Comparison of ENCODE assay signal across 1 cellular context in genomic region chr13:102198418-102199322, GRCh38.
TF ChIP-seq lines count a peak whose summit lies in the region.

No MANE protein-coding gene starts in this region.

TF ChIP-seq in WTC11, 78 proteins besides CTCF, POLR2A, EP300 and RAD21 (continued from another document):
- TF ChIP-seq ATF6 (CRISPR knock-in tag; IDR thresholded peaks at IDR 0.05) (no peak), HMGA2 (CRISPR knock-in tag; IDR thresholded peaks at IDR 0.05) (no peak), JUN (CRISPR knock-in tag; IDR thresholded peaks at IDR 0.05) (no peak), GABPB1 (CRISPR knock-in tag; IDR thresholded peaks at IDR 0.05) (no peak)
- TF ChIP-seq, protein P1, sequence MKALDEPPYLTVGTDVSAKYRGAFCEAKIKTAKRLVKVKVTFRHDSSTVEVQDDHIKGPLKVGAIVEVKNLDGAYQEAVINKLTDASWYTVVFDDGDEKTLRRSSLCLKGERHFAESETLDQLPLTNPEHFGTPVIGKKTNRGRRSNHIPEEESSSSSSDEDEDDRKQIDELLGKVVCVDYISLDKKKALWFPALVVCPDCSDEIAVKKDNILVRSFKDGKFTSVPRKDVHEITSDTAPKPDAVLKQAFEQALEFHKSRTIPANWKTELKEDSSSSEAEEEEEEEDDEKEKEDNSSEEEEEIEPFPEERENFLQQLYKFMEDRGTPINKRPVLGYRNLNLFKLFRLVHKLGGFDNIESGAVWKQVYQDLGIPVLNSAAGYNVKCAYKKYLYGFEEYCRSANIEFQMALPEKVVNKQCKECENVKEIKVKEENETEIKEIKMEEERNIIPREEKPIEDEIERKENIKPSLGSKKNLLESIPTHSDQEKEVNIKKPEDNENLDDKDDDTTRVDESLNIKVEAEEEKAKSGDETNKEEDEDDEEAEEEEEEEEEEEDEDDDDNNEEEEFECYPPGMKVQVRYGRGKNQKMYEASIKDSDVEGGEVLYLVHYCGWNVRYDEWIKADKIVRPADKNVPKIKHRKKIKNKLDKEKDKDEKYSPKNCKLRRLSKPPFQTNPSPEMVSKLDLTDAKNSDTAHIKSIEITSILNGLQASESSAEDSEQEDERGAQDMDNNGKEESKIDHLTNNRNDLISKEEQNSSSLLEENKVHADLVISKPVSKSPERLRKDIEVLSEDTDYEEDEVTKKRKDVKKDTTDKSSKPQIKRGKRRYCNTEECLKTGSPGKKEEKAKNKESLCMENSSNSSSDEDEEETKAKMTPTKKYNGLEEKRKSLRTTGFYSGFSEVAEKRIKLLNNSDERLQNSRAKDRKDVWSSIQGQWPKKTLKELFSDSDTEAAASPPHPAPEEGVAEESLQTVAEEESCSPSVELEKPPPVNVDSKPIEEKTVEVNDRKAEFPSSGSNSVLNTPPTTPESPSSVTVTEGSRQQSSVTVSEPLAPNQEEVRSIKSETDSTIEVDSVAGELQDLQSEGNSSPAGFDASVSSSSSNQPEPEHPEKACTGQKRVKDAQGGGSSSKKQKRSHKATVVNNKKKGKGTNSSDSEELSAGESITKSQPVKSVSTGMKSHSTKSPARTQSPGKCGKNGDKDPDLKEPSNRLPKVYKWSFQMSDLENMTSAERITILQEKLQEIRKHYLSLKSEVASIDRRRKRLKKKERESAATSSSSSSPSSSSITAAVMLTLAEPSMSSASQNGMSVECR (CRISPR knock-in tag; IDR thresholded peaks at IDR 0.05; ENCODE audit: borderline replicate concordance): no peak
- TF ChIP-seq, protein P2, sequence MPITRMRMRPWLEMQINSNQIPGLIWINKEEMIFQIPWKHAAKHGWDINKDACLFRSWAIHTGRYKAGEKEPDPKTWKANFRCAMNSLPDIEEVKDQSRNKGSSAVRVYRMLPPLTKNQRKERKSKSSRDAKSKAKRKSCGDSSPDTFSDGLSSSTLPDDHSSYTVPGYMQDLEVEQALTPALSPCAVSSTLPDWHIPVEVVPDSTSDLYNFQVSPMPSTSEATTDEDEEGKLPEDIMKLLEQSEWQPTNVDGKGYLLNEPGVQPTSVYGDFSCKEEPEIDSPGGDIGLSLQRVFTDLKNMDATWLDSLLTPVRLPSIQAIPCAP (CRISPR knock-in tag; IDR thresholded peaks at IDR 0.05): no peak
